15 cellular contexts compared by ENCODE assay signal in genomic region chr6:56640374-56640773, GRCh38.
"Had no signal": no experiment of that assay in that cellular context is flagged by ENCODE, and none has a peak within 500 bp of the region (broad histone marks: within the 10 kb centered on the region; RNA-seq: fewer than 3 reads in every experiment).

No MANE protein-coding gene starts in this region.

- H3K9me3 ChIP-seq: ascending aorta, left lung, prostate gland, right atrium auricular region had no signal

- H3K36me3 ChIP-seq: prostate gland had no signal

- H3K27ac ChIP-seq: ascending aorta, left lung, prostate gland, right atrium auricular region had no signal

- H3K27me3 ChIP-seq: ascending aorta, left lung, right atrium auricular region had no signal

- DNase-seq: activated CD4-positive, alpha-beta T cell treated with anti-CD3 and anti-CD28 coated beads, Interleukin-2, amount 10 ng/mL, durations not matched to agents 24 days and 14 days; activated CD8-positive, alpha-beta memory T cell treated with anti-CD3 and anti-CD28 coated beads, Interleukin-2, amount 50 U/mL, for 4 hours; activated naive CD4-positive, alpha-beta T cell treated with anti-CD3 and anti-CD28 coated beads, Interleukin-2, amount 10 ng/mL, durations not matched to agents 7 days and 5 days; activated T-cell treated with anti-CD3 and anti-CD28 coated beads, Interleukin-2, amount 50 U/mL, for 4 hours; cerebellar nuclear complex; cortex of kidney; effector CD4-positive, alpha-beta T cell; left lung; midbrain; T-helper 1 cell; T-helper 9 cell had no signal

- FAIRE-seq: frontal cortex had no signal

- H3K4me1 ChIP-seq: left lung had no signal

- ATAC-seq: activated T-cell treated with anti-CD3 and anti-CD28 coated beads, Interleukin-2, amount 50 U/mL, for 4 hours; left lung had no signal

- H3K4me3 ChIP-seq: ascending aorta, left lung, right atrium auricular region had no signal
